16 cellular contexts compared by ENCODE assay signal in genomic region chr3:42256135-42256819, GRCh38. TPM values are rescaled to one million over a fixed set of nuclear protein-coding genes. Genes with fewer than 3 reads are reported as not detected.
A peak's percentile ranks its signal among the peaks of the same experiment; 100 is the strongest.
DNase-seq lines count a peak whose midpoint lies in the region; ATAC-seq and TF ChIP-seq lines count a peak whose summit lies in the region.
"Had no signal": no experiment of that assay in that cellular context is flagged by ENCODE, and none has a peak within 500 bp of the region (broad histone marks: within the 10 kb centered on the region; RNA-seq: fewer than 3 reads in every experiment).

No MANE protein-coding gene starts in this region.

- DNase-seq in activated naive CD8-positive, alpha-beta T cell treated with anti-CD3 and anti-CD28 coated beads, Interleukin-2, amount 50 U/mL, for 24 hours: no peak
- DNase-seq in activated naive CD8-positive, alpha-beta T cell treated with anti-CD3 and anti-CD28 coated beads for 36 hours: no peak
- DNase-seq in SK-N-SH: no peak
- DNase-seq in fibroblast of mammary gland (ENCODE audit: low read depth): peak; percentile 56
- DNase-seq in type B pancreatic cell (ENCODE audit: extremely low spot score, unreplicated experiment): no peak
- DNase-seq: AML-193; immature natural killer cell; Kasumi-1; NCI-H2029 treated with DMSO at 0.1 percent for 48 hours; posterior cingulate gyrus; stimulated activated CD4-positive, alpha-beta T cell treated with anti-CD3 and anti-CD28 coated beads, Interleukin-1b, Interleukin-23, amount 100 ng/mL, for 48 hours had no signal

- TF ChIP-seq CTCF in SK-N-SH (IDR thresholded peaks at IDR 0.05) (no peak), fibroblast of mammary gland (conservative IDR thresholded peaks at IDR 0.05; ENCODE audit: control insufficient read depth, insufficient read depth, low read depth, low read length) (no peak), type B pancreatic cell (conservative IDR thresholded peaks at IDR 0.05) (no peak)

- no peak overlapping the region for H3K4me3 ChIP-seq in SK-N-SH (ENCODE audit: low read depth in 2 of 2, low read length in 1 of 2)
- no peak overlapping the region for H3K4me3 ChIP-seq in fibroblast of mammary gland (ENCODE audit: control insufficient read depth, low read depth, low read length)
- H3K4me3 ChIP-seq: SK-N-MC had no signal

- H3K27me3 ChIP-seq in SK-N-SH (ENCODE audit: insufficient read depth): no peaks in the 10 kb centered on the region; the same call in 1 of the 2 replicates

- H3K9ac ChIP-seq in SK-N-SH: no peak overlapping the region

- H4K20me1 ChIP-seq in SK-N-SH (ENCODE audit: insufficient read depth): no peaks in the 10 kb centered on the region

- H3K36me3 ChIP-seq in SK-N-SH (replicated peaks in 1 of 2; ENCODE audit: control insufficient read depth in 1 of 2, insufficient read depth in 2 of 2, low read length in 1 of 2): no peaks in the 10 kb centered on the region

- H3K9me3 Mint-ChIP-seq in activated naive CD8-positive, alpha-beta T cell treated with anti-CD3 and anti-CD28 coated beads, Interleukin-2, amount 50 U/mL, for 24 hours: no peaks in the 10 kb centered on the region
- no peaks in the 10 kb centered on the region for H3K9me3 Mint-ChIP-seq in activated naive CD8-positive, alpha-beta T cell treated with anti-CD3 and anti-CD28 coated beads for 36 hours
- H3K9me3 Mint-ChIP-seq in type B pancreatic cell: no peaks in the 10 kb centered on the region
- H3K9me3 Mint-ChIP-seq: immature natural killer cell had no signal

- no peak overlapping the region for H3K27ac ChIP-seq in SK-N-SH (ENCODE audit: low read depth in 2 of 2, low read length in 1 of 2)

- H3K4me1 ChIP-seq in SK-N-SH (ENCODE audit: control insufficient read depth in 1 of 2, insufficient read depth in 2 of 2, low read depth in 1 of 2, low read length in 1 of 2): peaks cover 0 to 5% of the 10 kb centered on the region in 2 experiments; a peak in 1 of 4 replicates

- no peak overlapping the region for H2AFZ ChIP-seq in SK-N-SH (ENCODE audit: low read depth)

- H3K4me1 Mint-ChIP-seq in activated naive CD8-positive, alpha-beta T cell treated with anti-CD3 and anti-CD28 coated beads, Interleukin-2, amount 50 U/mL, for 24 hours: peaks cover 20% of the 10 kb centered on the region
- H3K4me1 Mint-ChIP-seq in activated naive CD8-positive, alpha-beta T cell treated with anti-CD3 and anti-CD28 coated beads for 36 hours: peaks cover 18% of the 10 kb centered on the region
- no peaks in the 10 kb centered on the region for H3K4me1 Mint-ChIP-seq in type B pancreatic cell (ENCODE audit: unreplicated experiment)
- H3K4me1 Mint-ChIP-seq: immature natural killer cell had no signal

- H3K79me2 ChIP-seq in SK-N-SH (ENCODE audit: insufficient read depth): no peaks in the 10 kb centered on the region

- no peaks in the 10 kb centered on the region for H3K9me3 ChIP-seq in SK-N-SH

- TF ChIP-seq RAD21 in SK-N-SH (IDR thresholded peaks at IDR 0.05; ENCODE audit: low read length): no peak

- CTCF ChIA-PET in SK-N-SH (lab: Yijun Ruan, JAX): interaction anchor here (1.1 to 10.3 kb wide), 2 partner anchors 9 kb away, joined by 5 to 103 read pairs; no protein-coding TSS in a partner anchor

- no peak overlapping the region for H3K27ac Mint-ChIP-seq in activated naive CD8-positive, alpha-beta T cell treated with anti-CD3 and anti-CD28 coated beads, Interleukin-2, amount 50 U/mL, for 24 hours
- H3K27ac Mint-ChIP-seq in activated naive CD8-positive, alpha-beta T cell treated with anti-CD3 and anti-CD28 coated beads for 36 hours: no peak overlapping the region
- H3K27ac Mint-ChIP-seq in type B pancreatic cell: peak overlapping the region; percentile 74
- H3K27ac Mint-ChIP-seq: immature natural killer cell had no signal

- no peak for TF ChIP-seq EP300 in SK-N-SH (IDR thresholded peaks at IDR 0.05; ENCODE audit: borderline replicate concordance in 1 of 2, low read depth in 1 of 2, low read length in 1 of 2)

- 0 out of 2 replicates have a peak overlapping the region, but pooled peaks have one; percentile 24 for H3K4me2 ChIP-seq in SK-N-SH

- ATAC-seq in activated naive CD8-positive, alpha-beta T cell treated with anti-CD3 and anti-CD28 coated beads, Interleukin-2, amount 50 U/mL, for 24 hours: peak; percentile 70
- ATAC-seq in HG02763 (IDR thresholded peaks at IDR 0.05; ENCODE audit: unreplicated experiment): no peak
- no peak for ATAC-seq in GM21737 (IDR thresholded peaks at IDR 0.05; ENCODE audit: unreplicated experiment)
- ATAC-seq in HG03520 (IDR thresholded peaks at IDR 0.05; ENCODE audit: unreplicated experiment): no peak

- no peaks in the 10 kb centered on the region for H3K9me2 ChIP-seq in SK-N-SH

- H3K27me3 Mint-ChIP-seq in activated naive CD8-positive, alpha-beta T cell treated with anti-CD3 and anti-CD28 coated beads, Interleukin-2, amount 50 U/mL, for 24 hours: peaks cover 23% of the 10 kb centered on the region
- peaks cover 23% of the 10 kb centered on the region for H3K27me3 Mint-ChIP-seq in activated naive CD8-positive, alpha-beta T cell treated with anti-CD3 and anti-CD28 coated beads for 36 hours
- peaks cover 58% of the 10 kb centered on the region for H3K27me3 Mint-ChIP-seq in type B pancreatic cell

- H3K36me3 Mint-ChIP-seq in activated naive CD8-positive, alpha-beta T cell treated with anti-CD3 and anti-CD28 coated beads, Interleukin-2, amount 50 U/mL, for 24 hours (ENCODE audit: low read depth): no peaks in the 10 kb centered on the region
- H3K36me3 Mint-ChIP-seq in activated naive CD8-positive, alpha-beta T cell treated with anti-CD3 and anti-CD28 coated beads for 36 hours: no peaks in the 10 kb centered on the region
- H3K36me3 Mint-ChIP-seq in type B pancreatic cell: no peaks in the 10 kb centered on the region
- H3K36me3 Mint-ChIP-seq: immature natural killer cell had no signal

- 79% methylated on average over 1 of the region's 1 CpG for WGBS in SK-N-SH (ENCODE audit: low lambda C conversion rate)

- POLR2A ChIA-PET in SK-N-SH (lab: Yijun Ruan, JAX): no interaction called here

- H3K4me3 Mint-ChIP-seq in activated naive CD8-positive, alpha-beta T cell treated with anti-CD3 and anti-CD28 coated beads, Interleukin-2, amount 50 U/mL, for 24 hours: no peak overlapping the region
- no peak overlapping the region for H3K4me3 Mint-ChIP-seq in activated naive CD8-positive, alpha-beta T cell treated with anti-CD3 and anti-CD28 coated beads for 36 hours
- H3K4me3 Mint-ChIP-seq in type B pancreatic cell: peak overlapping the region; percentile 32
- H3K4me3 Mint-ChIP-seq: immature natural killer cell had no signal

- H3F3A ChIP-seq in SK-N-SH (replicated peaks; ENCODE audit: insufficient read depth): no peaks in the 10 kb centered on the region

TF ChIP-seq in SK-N-SH, 30 proteins besides CTCF, POLR2A, EP300 and RAD21:
- no peak for TF ChIP-seq MEF2A (IDR thresholded peaks at IDR 0.05; ENCODE audit: borderline replicate concordance, low read depth)
- no peak for TF ChIP-seq USF2 (IDR thresholded peaks at IDR 0.05; ENCODE audit: borderline replicate concordance, low read depth, low read length)
- no peak for TF ChIP-seq SIN3A (IDR thresholded peaks at IDR 0.05; ENCODE audit: borderline replicate concordance, low read depth, low read length)
- TF ChIP-seq IRF3 (IDR thresholded peaks at IDR 0.05; ENCODE audit: low read depth, low read length): no peak
- TF ChIP-seq TCF12 (IDR thresholded peaks at IDR 0.05): peak; percentile 49
- peak; percentile 51; the same call in 1 of the 2 replicates for TF ChIP-seq JUND (IDR thresholded peaks at IDR 0.05)
- no peak for TF ChIP-seq RFX5 (IDR thresholded peaks at IDR 0.05; ENCODE audit: low read length)
- peak; percentile 68; the same call in 1 of the 2 replicates for TF ChIP-seq FOSL2 (IDR thresholded peaks at IDR 0.05; ENCODE audit: borderline replicate concordance, low read depth)
- TF ChIP-seq TEAD4 (IDR thresholded peaks at IDR 0.05; ENCODE audit: borderline replicate concordance, insufficient read depth): 0 out of 2 replicates have a peak, but pooled peaks have one; percentile 36
- peak; percentile 82 for TF ChIP-seq PBX3 (IDR thresholded peaks at IDR 0.05)

RNA-seq across cellular contexts. Expression of gene CCK, which starts 9.7 kb away (rescaled TPM):
- total RNA-seq in activated naive CD8-positive, alpha-beta T cell treated with anti-CD3 and anti-CD28 coated beads for 36 hours: not detected
- not detected in 2 replicates for polyA plus RNA-seq in SK-N-SH (2012; rRNA removed)
- polyA plus RNA-seq in SK-N-SH (2012; cell fraction: cytosol; rRNA removed): not detected in 2 replicates
- polyA plus RNA-seq in SK-N-SH (2012; cell fraction: nucleus; rRNA removed): not detected in 2 replicates
- 1.3 and 17.7 TPM in 2 replicates for total RNA-seq in type B pancreatic cell (ENCODE audit: low replicate concordance)
- total RNA-seq: mononuclear cell had no signal
- polyA plus RNA-seq: immature natural killer cell had no signal
